Comparison of ENCODE assay signal across 19 cellular contexts in the genomic region with DNA sequence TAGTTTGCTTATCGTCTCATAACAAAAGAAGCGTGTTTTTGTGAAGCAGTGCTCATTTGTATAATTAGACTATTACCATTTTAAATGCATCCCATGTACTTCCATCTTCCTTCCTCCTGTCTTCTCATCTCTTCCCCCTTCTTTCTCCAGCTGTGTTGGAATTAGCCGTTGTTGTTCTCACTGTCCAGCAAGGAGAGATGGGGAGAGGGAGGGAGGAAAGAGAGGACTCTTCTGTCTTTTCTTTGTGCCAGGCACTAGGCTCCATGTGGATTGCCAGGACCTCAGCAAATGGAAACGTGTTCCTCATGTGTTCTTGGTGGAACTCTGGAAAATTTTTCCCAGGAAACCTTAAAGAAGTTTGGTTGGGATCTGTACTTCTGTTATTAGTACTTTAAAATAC.
DNase-seq lines count a peak whose midpoint lies in the region; ATAC-seq and TF ChIP-seq lines count a peak whose summit lies in the region.
"Had no signal": no experiment of that assay in that cellular context is flagged by ENCODE, and none has a peak within 500 bp of the region (broad histone marks: within the 10 kb centered on the region; RNA-seq: fewer than 3 reads in every experiment).

No MANE protein-coding gene starts in this region.

- peaks cover 12 to 13% of the 10 kb centered on the region in 2 donors for H3K36me3 Mint-ChIP-seq in stimulated activated naive B cell treated with anti-CD40 and anti-IgM and Interleukin-4, amounts not matched to agents 10 μg/mL and 1 μg/mL and 100 μg/mL, for 72 hours

- WGBS in IMR-90 (ENCODE audit: extremely low coverage in 2 of 2, insufficient read length in 1 of 2), 2 experiments: no CpG with 5 or more reads among the region's 4 CpGs

- H4K20me1 ChIP-seq in IMR-90 (ENCODE audit: insufficient read depth, low read length): no peaks in the 10 kb centered on the region

- no peak overlapping the region for H3K27ac ChIP-seq in IMR-90 (ENCODE audit: insufficient read depth, low read length)
- H3K27ac ChIP-seq in dorsolateral prefrontal cortex: peak overlapping the region in 50 of 59 donors; percentile 5 to 91 (median 54)

- no peak overlapping the region for H2AK5ac ChIP-seq in IMR-90 (ENCODE audit: low read depth, low read length)

- H3K27me3 Mint-ChIP-seq in stimulated activated naive B cell treated with anti-CD40 and anti-IgM and Interleukin-4, amounts not matched to agents 10 μg/mL and 1 μg/mL and 100 μg/mL, for 72 hours: no peaks in the 10 kb centered on the region

- H3K9me1 ChIP-seq in IMR-90 (ENCODE audit: insufficient read depth, low read length): no peaks in the 10 kb centered on the region; the same call in 1 of the 2 replicates

- H3K56ac ChIP-seq in IMR-90 (ENCODE audit: extremely low read depth, insufficient read depth, low read length): no peak overlapping the region

- BruUV-seq in IMR-90 (replicated peaks; lab: Mats Ljungman, UMichigan): no TSS peak

- peaks cover 0 to 8% of the 10 kb centered on the region in 2 experiments; a peak in 2 of 4 replicates for H3K79me1 ChIP-seq in IMR-90 (ENCODE audit: low read depth in 1 of 2, low read length in 2 of 2)

- TF ChIP-seq CTCF in IMR-90 (conservative IDR thresholded peaks at IDR 0.05; ENCODE audit: low read depth, low read length) (no peak), dorsolateral prefrontal cortex (IDR thresholded peaks at IDR 0.05 in 54 of 56, conservative IDR thresholded peaks at IDR 0.05 in 2 of 56; ENCODE audit: low read depth in 1 of 56, partially characterized antibody in 56 of 56) (no peak)

- H2BK15ac ChIP-seq in IMR-90 (ENCODE audit: low read depth, low read length): no peak overlapping the region

- peak overlapping the region; percentile 56; the same call in 1 of the 2 replicates for H3K14ac ChIP-seq in IMR-90 (replicated peaks; ENCODE audit: low read depth, low read length)

- no peak overlapping the region for H3K4me2 ChIP-seq in IMR-90 (ENCODE audit: low read depth, low read length)
- H3K4me2 ChIP-seq: SK-N-SH had no signal

- peaks cover 20 to 28% of the 10 kb centered on the region in 2 donors for H3K4me1 Mint-ChIP-seq in stimulated activated naive B cell treated with anti-CD40 and anti-IgM and Interleukin-4, amounts not matched to agents 10 μg/mL and 1 μg/mL and 100 μg/mL, for 72 hours

- no peak overlapping the region for H4K5ac ChIP-seq in IMR-90 (ENCODE audit: low read depth, low read length)

- no peak overlapping the region for H3K9ac ChIP-seq in IMR-90 (ENCODE audit: low read depth, low read length)
- H3K9ac ChIP-seq: SK-N-SH had no signal

- no peak overlapping the region for H3K4me3 ChIP-seq in IMR-90 (ENCODE audit: insufficient read depth, low read depth, low read length)
- H3K4me3 ChIP-seq in dorsolateral prefrontal cortex: no peak overlapping the region
- H3K4me3 ChIP-seq: K562 had no signal

- no peak overlapping the region for H2BK120ac ChIP-seq in IMR-90 (ENCODE audit: low read depth, low read length)

- H4K91ac ChIP-seq in IMR-90 (ENCODE audit: insufficient read depth, low read depth, low read length): no peak overlapping the region

- no peak overlapping the region for H3K18ac ChIP-seq in IMR-90 (ENCODE audit: low read depth, low read length)

- ATAC-seq in IMR-90 (ENCODE audit: low read depth) (no peak), GM21723 (IDR thresholded peaks at IDR 0.05; ENCODE audit: unreplicated experiment) (no peak), GM21717 (IDR thresholded peaks at IDR 0.05; ENCODE audit: unreplicated experiment) (no peak)
- ATAC-seq in stimulated activated naive B cell treated with anti-CD40 and anti-IgM and Interleukin-4, amounts not matched to agents 10 μg/mL and 1 μg/mL and 100 μg/mL, for 72 hours (replicated peaks): no peak
- ATAC-seq: K562, PC-3 had no signal

- intact Hi-C loops in IMR-90 (cut with micrococcal nuclease): no loop called here
- intact Hi-C loops in dorsolateral prefrontal cortex (cut with DNase I): no loop called here

- peak overlapping the region; percentile 25 for H3K27ac Mint-ChIP-seq in stimulated activated naive B cell treated with anti-CD40 and anti-IgM and Interleukin-4, amounts not matched to agents 10 μg/mL and 1 μg/mL and 100 μg/mL, for 72 hours

- H3K9me3 Mint-ChIP-seq in stimulated activated naive B cell treated with anti-CD40 and anti-IgM and Interleukin-4, amounts not matched to agents 10 μg/mL and 1 μg/mL and 100 μg/mL, for 72 hours: no peaks in the 10 kb centered on the region

- H3K9me3 ChIP-seq in IMR-90 (ENCODE audit: control insufficient read depth, insufficient read depth, low read length): no peaks in the 10 kb centered on the region
- H3K9me3 ChIP-seq: SK-N-SH had no signal

- no peak for TF ChIP-seq RAD21 in IMR-90 (IDR thresholded peaks at IDR 0.05; ENCODE audit: low read length)

- CTCF ChIA-PET in IMR-90 (lab: Yijun Ruan, JAX): no interaction called here

- H3K27me3 ChIP-seq in IMR-90 (ENCODE audit: control insufficient read depth, insufficient read depth, low read length) (no peaks in the 10 kb centered on the region), dorsolateral prefrontal cortex (no peaks in the 10 kb centered on the region)

- dilution Hi-C loops in IMR-90 (cut with HindIII; ENCODE audit: low sequenced_read_pairs, unreplicated experiment): no loop called here

- DNase-seq in IMR-90 (no peak), dorsolateral prefrontal cortex (no peak), medulla oblongata (ENCODE audit: extremely low spot score) (peak; percentile 57)
- DNase-seq in stimulated activated naive B cell treated with anti-CD40 and anti-IgM and Interleukin-4, amounts not matched to agents 10 μg/mL and 1 μg/mL and 100 μg/mL, for 72 hours: no peak
- no peak for DNase-seq in activated naive CD4-positive, alpha-beta T cell (lab: John Stamatoyannopoulos, UW)
- DNase-seq: ACHN, C1 segment of cervical spinal cord, DMS79 treated with DMSO at 0.1 percent for 48 hours, MV-4-11, NCI-H1694 treated with DMSO at 0.1 percent for 48 hours, NCI-H345, NCI-H524 treated with DMSO at 0.1 percent for 48 hours, PC-3, RPMI8226, SHP77 treated with DMSO at 0.1 percent for 48 hours, SK-N-SH had no signal

- no peak overlapping the region for H3K4ac ChIP-seq in IMR-90 (ENCODE audit: low read depth, low read length)

- POLR2A ChIA-PET in IMR-90 (lab: Charles Lee; ENCODE audit: unreplicated experiment): no interaction called here

- H2BK20ac ChIP-seq in IMR-90 (ENCODE audit: low read depth, low read length): no peak overlapping the region

- H3K23ac ChIP-seq in IMR-90 (ENCODE audit: low read depth, low read length): no peak overlapping the region

- no peak overlapping the region for H2AFZ ChIP-seq in IMR-90 (replicated peaks; ENCODE audit: low read length, poor library complexity)

- TF ChIP-seq POLR2A in IMR-90 (IDR thresholded peaks at IDR 0.05; ENCODE audit: low read depth, low read length): no peak

- H3K4me3 Mint-ChIP-seq in stimulated activated naive B cell treated with anti-CD40 and anti-IgM and Interleukin-4, amounts not matched to agents 10 μg/mL and 1 μg/mL and 100 μg/mL, for 72 hours: no peak overlapping the region

- no peaks in the 10 kb centered on the region for H3K4me1 ChIP-seq in IMR-90 (ENCODE audit: control insufficient read depth, insufficient read depth, low read length)

- no peak overlapping the region for H2AK9ac ChIP-seq in IMR-90 (replicated peaks; ENCODE audit: low read depth, low read length, poor library complexity)

- no peak overlapping the region for H2BK5ac ChIP-seq in IMR-90 (ENCODE audit: low read depth, low read length, poor library complexity, severe bottlenecking)

- H4K8ac ChIP-seq in IMR-90 (ENCODE audit: low read depth in 2 of 2, low read length in 2 of 2): no peak overlapping the region

- H3K36me3 ChIP-seq in IMR-90 (ENCODE audit: control insufficient read depth, insufficient read depth, low read length): no peaks in the 10 kb centered on the region

- in situ Hi-C loops in IMR-90 (cut with MboI; ENCODE audit: low sequenced_read_pairs): no loop called here

TF ChIP-seq in IMR-90, 13 proteins besides CTCF, POLR2A, EP300 and RAD21:
- no peak for TF ChIP-seq USF2 (IDR thresholded peaks at IDR 0.05; ENCODE audit: low read depth, low read length)
- no peak for TF ChIP-seq NFE2L2 (IDR thresholded peaks at IDR 0.05; ENCODE audit: low read depth, low read length)
- no peak for TF ChIP-seq SMC3 (IDR thresholded peaks at IDR 0.05; ENCODE audit: low read depth, low read length)
- no peak for TF ChIP-seq MXI1 (IDR thresholded peaks at IDR 0.05; ENCODE audit: borderline replicate concordance, low read depth, low read length)
- no peak for TF ChIP-seq CEBPB (IDR thresholded peaks at IDR 0.05; ENCODE audit: low read depth, low read length)
- no peak for TF ChIP-seq MAFK (IDR thresholded peaks at IDR 0.05; ENCODE audit: low read depth, low read length)
- TF ChIP-seq, protein P1, sequence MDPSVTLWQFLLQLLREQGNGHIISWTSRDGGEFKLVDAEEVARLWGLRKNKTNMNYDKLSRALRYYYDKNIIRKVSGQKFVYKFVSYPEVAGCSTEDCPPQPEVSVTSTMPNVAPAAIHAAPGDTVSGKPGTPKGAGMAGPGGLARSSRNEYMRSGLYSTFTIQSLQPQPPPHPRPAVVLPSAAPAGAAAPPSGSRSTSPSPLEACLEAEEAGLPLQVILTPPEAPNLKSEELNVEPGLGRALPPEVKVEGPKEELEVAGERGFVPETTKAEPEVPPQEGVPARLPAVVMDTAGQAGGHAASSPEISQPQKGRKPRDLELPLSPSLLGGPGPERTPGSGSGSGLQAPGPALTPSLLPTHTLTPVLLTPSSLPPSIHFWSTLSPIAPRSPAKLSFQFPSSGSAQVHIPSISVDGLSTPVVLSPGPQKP (IDR thresholded peaks at IDR 0.05; ENCODE audit: borderline replicate concordance, low read depth, low read length): no peak
- no peak for TF ChIP-seq FOS (IDR thresholded peaks at IDR 0.05; ENCODE audit: low read depth, low read length)
- TF ChIP-seq BHLHE40 (IDR thresholded peaks at IDR 0.05; ENCODE audit: low read depth, low read length): no peak
- no peak for TF ChIP-seq RCOR1 (IDR thresholded peaks at IDR 0.05; ENCODE audit: insufficient replicate concordance, low read length)
- TF ChIP-seq MAZ (IDR thresholded peaks at IDR 0.05; ENCODE audit: borderline replicate concordance, low read depth, low read length): no peak
- TF ChIP-seq CHD1 (IDR thresholded peaks at IDR 0.05; ENCODE audit: low read depth, low read length): no peak
TF ChIP-seq in IMR-90: peak in this region for 0.
